10 cellular contexts compared by ENCODE assay signal in genomic region chr13:113785051-113786010, GRCh38.
DNase-seq lines count a peak whose midpoint lies in the region; ATAC-seq, FAIRE-seq and TF ChIP-seq lines count a peak whose summit lies in the region.
"Had no signal": no experiment of that assay in that cellular context is flagged by ENCODE, and none has a peak within 500 bp of the region (broad histone marks: within the 10 kb centered on the region; RNA-seq: fewer than 3 reads in every experiment).

No MANE protein-coding gene starts in this region.

- peak; percentile 88 for FAIRE-seq in RCC 7860 (lab: Jason Lieb, UNC)

- TF ChIP-seq CTCF in fibroblast of pulmonary artery (IDR thresholded peaks at IDR 0.05; ENCODE audit: low read length, missing control alignments): no peak

- in situ Hi-C loops in ACHN (cut with HindIII; ENCODE audit: low pct_ligation_motif_present, low pct_unique_long_range_greater_than_20kb, low sequenced_read_pairs): no loop called here

- DNase-seq in ACHN (peak; percentile 89), GM04503 (ENCODE audit: low read depth) (peak; percentile 46), RCC 7860 (ENCODE audit: low spot score) (peak; percentile 89), fibroblast of pulmonary artery (ENCODE audit: low read depth) (peak; percentile 50), NCI-H146 (lab: John Stamatoyannopoulos, UW) (no peak), NCI-H345 treated with DMSO at 0.1 percent for 48 hours (lab: John Stamatoyannopoulos, UW; ENCODE audit: unreplicated experiment) (no peak)
- DNase-seq: activated CD8-positive, alpha-beta memory T cell treated with anti-CD3 and anti-CD28 coated beads, Interleukin-2, amount 10 ng/mL, durations not matched to agents 7 days and 5 days; OCI-M1 had no signal

- no peak overlapping the region for H3K4me3 ChIP-seq in fibroblast of pulmonary artery (replicated peaks; ENCODE audit: low read depth, low read length)

- ATAC-seq in GM18870 (IDR thresholded peaks at IDR 0.05; ENCODE audit: unreplicated experiment) (no peak), HG02763 (IDR thresholded peaks at IDR 0.05; ENCODE audit: unreplicated experiment) (no peak)
- ATAC-seq: activated CD8-positive, alpha-beta memory T cell treated with anti-CD3 and anti-CD28 coated beads, Interleukin-2, amount 10 ng/mL, durations not matched to agents 7 days and 5 days had no signal

Comparison
In these comparisons a context has a peak if more than half of its experiments do, and no peak if none do; other contexts are left out.
1. DNase-seq: peak in ACHN (single experiment), GM04503 (single experiment), RCC 7860 (single experiment) and fibroblast of pulmonary artery (single experiment); none in NCI-H146 (single experiment) and NCI-H345 treated with DMSO at 0.1 percent for 48 hours (single experiment).